Comparison of ENCODE assay signal across 19 cellular contexts in genomic region chr16:82157836-82158235, GRCh38. TPM values are rescaled to one million over a fixed set of nuclear protein-coding genes. Genes with fewer than 3 reads are reported as not detected.
A peak's percentile ranks its signal among the peaks of the same experiment; 100 is the strongest.
DNase-seq lines count a peak whose midpoint lies in the region; ATAC-seq and TF ChIP-seq lines count a peak whose summit lies in the region.
"Had no signal": no experiment of that assay in that cellular context is flagged by ENCODE, and none has a peak within 500 bp of the region (broad histone marks: within the 10 kb centered on the region; RNA-seq: fewer than 3 reads in every experiment).

No MANE protein-coding gene starts in this region.

- H3K79me2 ChIP-seq in SK-N-SH (ENCODE audit: insufficient read depth): peaks cover 21% of the 10 kb centered on the region

- DNase-seq in CD14-positive monocyte (ENCODE audit: low spot score): no peak
- DNase-seq in RPMI8226: peak; percentile 43
- DNase-seq in fibroblast of gingiva (ENCODE audit: low read depth): peak; percentile 21
- no peak for DNase-seq in stomach
- no peak for DNase-seq in activated CD4-positive, CD25-positive, alpha-beta regulatory T cell (lab: John Stamatoyannopoulos, UW)
- DNase-seq in left ventricle myocardium inferior: no peak
- no peak for DNase-seq in SK-N-SH
- DNase-seq: activated naive CD4-positive, alpha-beta T cell treated with anti-CD3 and anti-CD28 coated beads, Interleukin-2, amount 50 U/mL, for 16 hours; CD8-positive, alpha-beta T cell; islet precursor cell; mammary epithelial cell; NCI-H1105 treated with DMSO at 0.1 percent for 48 hours; NCI-H2081 treated with DMSO at 0.1 percent for 48 hours; NCI-H82; nucleus accumbens had no signal

- peaks cover 8% of the 10 kb centered on the region for H3K4me1 Mint-ChIP-seq in CD14-positive monocyte

- H3K4me3 ChIP-seq in stomach (no peak overlapping the region), left ventricle myocardium inferior (no peak overlapping the region), SK-N-SH (ENCODE audit: low read depth in 2 of 2, low read length in 1 of 2) (no peak overlapping the region)
- H3K4me3 ChIP-seq: gastroesophageal sphincter, GM12878, right atrium auricular region had no signal

- H3K27me3 Mint-ChIP-seq in CD14-positive monocyte (ENCODE audit: low read depth in 3 of 3): peaks cover 0 to 3% (median 0%) of the 10 kb centered on the region in 3 donors

- intact Hi-C loops in CD14-positive monocyte (cut with micrococcal nuclease): loop anchor here in 1 of 2 donors (5.0 kb wide), 1 partner anchor 44 kb away; no protein-coding TSS in a partner anchor
- intact Hi-C loops in stomach (cut with DNase I; ENCODE audit: low total_unique reads): no loop called here
- intact Hi-C loops in left ventricle myocardium inferior (cut with micrococcal nuclease): no loop called here

- WGBS in stomach, 5 donors: 76 to 85% (median 81%) methylated on average over 5 of the region's 5 CpGs
- 76% methylated on average over 5 of the region's 5 CpGs for WGBS in SK-N-SH (ENCODE audit: low lambda C conversion rate)

- no peak overlapping the region for H3K9ac ChIP-seq in SK-N-SH

- no peaks in the 10 kb centered on the region for H3K9me2 ChIP-seq in SK-N-SH

- H3F3A ChIP-seq in SK-N-SH (replicated peaks; ENCODE audit: insufficient read depth): no peaks in the 10 kb centered on the region

- H3K36me3 ChIP-seq in stomach (peaks cover 15 to 51% (median 36%) of the 10 kb centered on the region in 4 donors), left ventricle myocardium inferior (peaks cover 41% of the 10 kb centered on the region), SK-N-SH (replicated peaks in 1 of 2; ENCODE audit: control insufficient read depth in 1 of 2, insufficient read depth in 2 of 2, low read length in 1 of 2) (peaks cover 37 to 45% of the 10 kb centered on the region in 2 experiments)

- no peak for TF ChIP-seq CTCF in CD14-positive monocyte (IDR thresholded peaks at IDR 0.05)
- no peak for TF ChIP-seq CTCF in stomach (IDR thresholded peaks at IDR 0.05)
- no peak for TF ChIP-seq CTCF in left ventricle myocardium inferior (IDR thresholded peaks at IDR 0.05; ENCODE audit: borderline replicate concordance)
- no peak for TF ChIP-seq CTCF in SK-N-SH (IDR thresholded peaks at IDR 0.05)

- H3K27ac ChIP-seq in stomach (peak overlapping the region in 4 of 5 donors; percentile 35 to 68 (median 50)), left ventricle myocardium inferior (replicated peaks) (no peak overlapping the region), SK-N-SH (ENCODE audit: low read depth in 2 of 2, low read length in 1 of 2) (no peak overlapping the region)
- H3K27ac ChIP-seq: gastroesophageal sphincter, right atrium auricular region had no signal

- H3K27ac Mint-ChIP-seq in CD14-positive monocyte: peak overlapping the region in 6 of 7 donors; percentile 23 to 90 (median 64)

- H2AFZ ChIP-seq in SK-N-SH (ENCODE audit: low read depth): no peak overlapping the region

- H3K27me3 ChIP-seq in stomach (no peaks in the 10 kb centered on the region), left ventricle myocardium inferior (ENCODE audit: low read depth) (no peaks in the 10 kb centered on the region), SK-N-SH (ENCODE audit: insufficient read depth) (no peaks in the 10 kb centered on the region)
- H3K27me3 ChIP-seq: gastroesophageal sphincter, right atrium auricular region had no signal

- TF ChIP-seq RAD21 in SK-N-SH (IDR thresholded peaks at IDR 0.05; ENCODE audit: low read length): no peak

- H3K9me3 Mint-ChIP-seq in CD14-positive monocyte: peaks cover 0 to 3% (median 0%) of the 10 kb centered on the region in 7 donors

- H3K4me2 ChIP-seq in SK-N-SH: no peak overlapping the region

- CTCF ChIA-PET in SK-N-SH (lab: Yijun Ruan, JAX): no interaction called here

- POLR2A ChIA-PET in SK-N-SH (lab: Yijun Ruan, JAX): no interaction called here

- H3K36me3 Mint-ChIP-seq in CD14-positive monocyte: peaks cover 58 to 78% of the 10 kb centered on the region in 2 donors

- TF ChIP-seq POLR2A in stomach (IDR thresholded peaks at IDR 0.05): no peak

- no peak for ATAC-seq in GM21619 (IDR thresholded peaks at IDR 0.05; ENCODE audit: unreplicated experiment)
- ATAC-seq: CD8-positive, alpha-beta T cell; gastroesophageal sphincter; GM12878 had no signal

- TF ChIP-seq EP300 in stomach (IDR thresholded peaks at IDR 0.05) (no peak), SK-N-SH (IDR thresholded peaks at IDR 0.05; ENCODE audit: borderline replicate concordance in 1 of 2, low read depth in 1 of 2, low read length in 1 of 2) (no peak)

- H3K4me1 ChIP-seq in stomach: peaks cover 0 to 7% (median 2%) of the 10 kb centered on the region in 4 donors
- peaks cover under 1% of the 10 kb centered on the region for H3K4me1 ChIP-seq in left ventricle myocardium inferior
- H3K4me1 ChIP-seq in SK-N-SH (ENCODE audit: control insufficient read depth in 1 of 2, insufficient read depth in 2 of 2, low read depth in 1 of 2, low read length in 1 of 2): no peaks in the 10 kb centered on the region
- H3K4me1 ChIP-seq: gastroesophageal sphincter, right atrium auricular region had no signal

- H3K4me3 Mint-ChIP-seq in CD14-positive monocyte: no peak overlapping the region
- H3K4me3 Mint-ChIP-seq: CD8-positive, alpha-beta T cell had no signal

- H3K9me3 ChIP-seq in stomach: no peaks in the 10 kb centered on the region
- H3K9me3 ChIP-seq in left ventricle myocardium inferior (replicated peaks): peaks cover 6% of the 10 kb centered on the region
- H3K9me3 ChIP-seq in SK-N-SH: no peaks in the 10 kb centered on the region
- H3K9me3 ChIP-seq: gastroesophageal sphincter, right atrium auricular region had no signal

- H4K20me1 ChIP-seq in SK-N-SH (ENCODE audit: insufficient read depth): 0 out of 2 replicates have a peak, but pooled peaks cover 4% of the 10 kb centered on the region

TF ChIP-seq in SK-N-SH, 30 proteins besides CTCF, POLR2A, EP300 and RAD21:
- no peak for TF ChIP-seq JUND (IDR thresholded peaks at IDR 0.05)

RNA-seq across cellular contexts. Expression of gene MPHOSPH6, which starts 12.2 kb away (rescaled TPM):
- polyA plus RNA-seq in CD14-positive monocyte (10 to 100 TPM; 20.2 to 37.6 TPM), stomach (10 to 100 TPM; 26.8 to 31.9 (median 30.7) TPM), SK-N-SH (2012; rRNA removed) (9.4 and 11.8 TPM in 2 replicates)
- total RNA-seq in stomach (10 to 100 TPM in 1 of 5 donors, 1 to 10 TPM in 3, not detected in 1; 6.1 to 26.3 (median 9.5) TPM), left ventricle myocardium inferior (11.3 TPM)
- 14.6 and 24.9 TPM in 2 replicates for polyA plus RNA-seq in SK-N-SH (2012; cell fraction: cytosol; rRNA removed)
- polyA plus RNA-seq in SK-N-SH (2012; cell fraction: nucleus; rRNA removed): 6.4 and 13.1 TPM in 2 replicates

Comparison
In these comparisons a context has a peak if more than half of its experiments do, and no peak if none do; other contexts are left out.
1. DNase-seq: peak in RPMI8226 (single experiment) and fibroblast of gingiva (single experiment); none in CD14-positive monocyte (single experiment), stomach (single experiment), activated CD4-positive, CD25-positive, alpha-beta regulatory T cell (0 of 4), left ventricle myocardium inferior (single experiment) and SK-N-SH (single experiment).
2. H3K27ac ChIP-seq: peak in stomach (4 of 5); none in left ventricle myocardium inferior (single experiment) and SK-N-SH (0 of 2).